ENCODE assay signal across 2 cellular contexts in the genomic region with DNA sequence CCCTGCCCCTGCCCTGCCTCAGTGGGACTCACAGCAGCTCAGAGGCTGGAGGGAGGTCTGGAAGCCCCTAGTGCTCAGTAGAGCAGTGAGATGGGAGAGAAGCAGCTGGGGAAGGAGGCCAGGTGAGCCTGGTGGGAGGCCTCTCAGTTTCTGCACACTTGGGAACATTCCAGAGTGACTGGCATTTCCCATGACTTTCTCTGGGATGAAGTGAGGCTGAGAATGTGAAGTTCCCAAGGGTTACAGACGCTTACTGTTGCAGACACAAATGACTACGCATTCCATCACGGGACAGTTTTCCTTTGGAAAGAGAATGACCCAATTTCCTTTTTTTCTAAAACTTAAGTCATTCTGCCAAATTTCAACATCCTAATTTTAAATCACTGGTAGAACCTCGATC. TPM values are rescaled to one million over a fixed set of nuclear protein-coding genes. Genes with fewer than 3 reads are reported as not detected.
"Had no signal": no experiment of that assay in that cellular context is flagged by ENCODE, and none has a peak within 500 bp of the region (broad histone marks: within the 10 kb centered on the region; RNA-seq: fewer than 3 reads in every experiment).

No MANE protein-coding gene starts in this region.

RNA-seq across cellular contexts. Expression of gene GATD3, which starts 48.0 kb away (rescaled TPM):
- total RNA-seq: ascending aorta had no signal

RNA-seq across cellular contexts. Expression of gene ICOSLG, which starts 59.2 kb away (rescaled TPM):
- total RNA-seq: ascending aorta had no signal
- polyA plus RNA-seq: cardiac muscle cell had no signal
